1 cellular context compared by ENCODE assay signal in genomic region chr1:2412773-2413494, GRCh38.
A peak's percentile ranks its signal among the peaks of the same experiment; 100 is the strongest.
TF ChIP-seq lines count a peak whose summit lies in the region.

No MANE protein-coding gene starts in this region.

TF ChIP-seq in HepG2, 621 proteins besides CTCF, POLR2A, EP300 and RAD21 (continued from another document and continues in another):
- no peak for TF ChIP-seq ATF6 (CRISPR knock-in tag; conservative IDR thresholded peaks at IDR 0.05)
- TF ChIP-seq ZNF441 (CRISPR knock-in tag; IDR thresholded peaks at IDR 0.05; ENCODE audit: borderline replicate concordance) = peak; percentile 76; the same call in 1 of the 2 replicates
- TF ChIP-seq SNAI1 (CRISPR knock-in tag; IDR thresholded peaks at IDR 0.05; ENCODE audit: borderline replicate concordance) = no peak
- TF ChIP-seq, protein P1, sequence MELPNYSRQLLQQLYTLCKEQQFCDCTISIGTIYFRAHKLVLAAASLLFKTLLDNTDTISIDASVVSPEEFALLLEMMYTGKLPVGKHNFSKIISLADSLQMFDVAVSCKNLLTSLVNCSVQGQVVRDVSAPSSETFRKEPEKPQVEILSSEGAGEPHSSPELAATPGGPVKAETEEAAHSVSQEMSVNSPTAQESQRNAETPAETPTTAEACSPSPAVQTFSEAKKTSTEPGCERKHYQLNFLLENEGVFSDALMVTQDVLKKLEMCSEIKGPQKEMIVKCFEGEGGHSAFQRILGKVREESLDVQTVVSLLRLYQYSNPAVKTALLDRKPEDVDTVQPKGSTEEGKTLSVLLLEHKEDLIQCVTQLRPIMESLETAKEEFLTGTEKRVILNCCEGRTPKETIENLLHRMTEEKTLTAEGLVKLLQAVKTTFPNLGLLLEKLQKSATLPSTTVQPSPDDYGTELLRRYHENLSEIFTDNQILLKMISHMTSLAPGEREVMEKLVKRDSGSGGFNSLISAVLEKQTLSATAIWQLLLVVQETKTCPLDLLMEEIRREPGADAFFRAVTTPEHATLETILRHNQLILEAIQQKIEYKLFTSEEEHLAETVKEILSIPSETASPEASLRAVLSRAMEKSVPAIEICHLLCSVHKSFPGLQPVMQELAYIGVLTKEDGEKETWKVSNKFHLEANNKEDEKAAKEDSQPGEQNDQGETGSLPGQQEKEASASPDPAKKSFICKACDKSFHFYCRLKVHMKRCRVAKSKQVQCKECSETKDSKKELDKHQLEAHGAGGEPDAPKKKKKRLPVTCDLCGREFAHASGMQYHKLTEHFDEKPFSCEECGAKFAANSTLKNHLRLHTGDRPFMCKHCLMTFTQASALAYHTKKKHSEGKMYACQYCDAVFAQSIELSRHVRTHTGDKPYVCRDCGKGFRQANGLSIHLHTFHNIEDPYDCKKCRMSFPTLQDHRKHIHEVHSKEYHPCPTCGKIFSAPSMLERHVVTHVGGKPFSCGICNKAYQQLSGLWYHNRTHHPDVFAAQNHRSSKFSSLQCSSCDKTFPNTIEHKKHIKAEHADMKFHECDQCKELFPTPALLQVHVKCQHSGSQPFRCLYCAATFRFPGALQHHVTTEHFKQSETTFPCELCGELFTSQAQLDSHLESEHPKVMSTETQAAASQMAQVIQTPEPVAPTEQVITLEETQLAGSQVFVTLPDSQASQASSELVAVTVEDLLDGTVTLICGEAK (IDR thresholded peaks at IDR 0.05) = no peak
- TF ChIP-seq, protein P1 (CRISPR knock-in tag; IDR thresholded peaks at IDR 0.05) = no peak
- no peak for TF ChIP-seq KDM1A (CRISPR knock-in tag; IDR thresholded peaks at IDR 0.05)
- TF ChIP-seq ZBTB10 (CRISPR knock-in tag; IDR thresholded peaks at IDR 0.05; ENCODE audit: borderline replicate concordance) = 0 out of 2 replicates have a peak, but pooled peaks have one; percentile 59
- TF ChIP-seq ATF5 (CRISPR knock-in tag; IDR thresholded peaks at IDR 0.05; ENCODE audit: low read depth) = no peak
- TF ChIP-seq ZSCAN30 (CRISPR knock-in tag; IDR thresholded peaks at IDR 0.05) = no peak
- TF ChIP-seq ZNF34 (CRISPR knock-in tag; IDR thresholded peaks at IDR 0.05; ENCODE audit: borderline replicate concordance) = no peak
- TF ChIP-seq, protein P2, sequence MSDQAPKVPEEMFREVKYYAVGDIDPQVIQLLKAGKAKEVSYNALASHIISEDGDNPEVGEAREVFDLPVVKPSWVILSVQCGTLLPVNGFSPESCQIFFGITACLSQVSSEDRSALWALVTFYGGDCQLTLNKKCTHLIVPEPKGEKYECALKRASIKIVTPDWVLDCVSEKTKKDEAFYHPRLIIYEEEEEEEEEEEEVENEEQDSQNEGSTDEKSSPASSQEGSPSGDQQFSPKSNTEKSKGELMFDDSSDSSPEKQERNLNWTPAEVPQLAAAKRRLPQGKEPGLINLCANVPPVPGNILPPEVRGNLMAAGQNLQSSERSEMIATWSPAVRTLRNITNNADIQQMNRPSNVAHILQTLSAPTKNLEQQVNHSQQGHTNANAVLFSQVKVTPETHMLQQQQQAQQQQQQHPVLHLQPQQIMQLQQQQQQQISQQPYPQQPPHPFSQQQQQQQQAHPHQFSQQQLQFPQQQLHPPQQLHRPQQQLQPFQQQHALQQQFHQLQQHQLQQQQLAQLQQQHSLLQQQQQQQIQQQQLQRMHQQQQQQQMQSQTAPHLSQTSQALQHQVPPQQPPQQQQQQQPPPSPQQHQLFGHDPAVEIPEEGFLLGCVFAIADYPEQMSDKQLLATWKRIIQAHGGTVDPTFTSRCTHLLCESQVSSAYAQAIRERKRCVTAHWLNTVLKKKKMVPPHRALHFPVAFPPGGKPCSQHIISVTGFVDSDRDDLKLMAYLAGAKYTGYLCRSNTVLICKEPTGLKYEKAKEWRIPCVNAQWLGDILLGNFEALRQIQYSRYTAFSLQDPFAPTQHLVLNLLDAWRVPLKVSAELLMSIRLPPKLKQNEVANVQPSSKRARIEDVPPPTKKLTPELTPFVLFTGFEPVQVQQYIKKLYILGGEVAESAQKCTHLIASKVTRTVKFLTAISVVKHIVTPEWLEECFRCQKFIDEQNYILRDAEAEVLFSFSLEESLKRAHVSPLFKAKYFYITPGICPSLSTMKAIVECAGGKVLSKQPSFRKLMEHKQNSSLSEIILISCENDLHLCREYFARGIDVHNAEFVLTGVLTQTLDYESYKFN (CRISPR knock-in tag; conservative IDR thresholded peaks at IDR 0.05) = peak; percentile 61; the same call in 1 of the 2 replicates
- peak; percentile 75; the same call in 1 of the 2 replicates for TF ChIP-seq ZFP41 (CRISPR knock-in tag; IDR thresholded peaks at IDR 0.05; ENCODE audit: borderline replicate concordance)
- peak; percentile 31 for TF ChIP-seq IRX3 (CRISPR knock-in tag; IDR thresholded peaks at IDR 0.05; ENCODE audit: borderline replicate concordance, low read depth)
- peak; percentile 75 for TF ChIP-seq ZSCAN25 (CRISPR knock-in tag; IDR thresholded peaks at IDR 0.05)
- no peak for TF ChIP-seq POGZ (CRISPR knock-in tag; IDR thresholded peaks at IDR 0.05)
- TF ChIP-seq ARHGAP35 (CRISPR knock-in tag; IDR thresholded peaks at IDR 0.05; ENCODE audit: borderline replicate concordance) = peak; percentile 26; the same call in 1 of the 2 replicates
- TF ChIP-seq ZNF296 (CRISPR knock-in tag; conservative IDR thresholded peaks at IDR 0.05) = peak; percentile 69
- peak; percentile 91 for TF ChIP-seq ZNF749 (CRISPR knock-in tag; IDR thresholded peaks at IDR 0.05; ENCODE audit: borderline replicate concordance)
- TF ChIP-seq, protein P3, sequence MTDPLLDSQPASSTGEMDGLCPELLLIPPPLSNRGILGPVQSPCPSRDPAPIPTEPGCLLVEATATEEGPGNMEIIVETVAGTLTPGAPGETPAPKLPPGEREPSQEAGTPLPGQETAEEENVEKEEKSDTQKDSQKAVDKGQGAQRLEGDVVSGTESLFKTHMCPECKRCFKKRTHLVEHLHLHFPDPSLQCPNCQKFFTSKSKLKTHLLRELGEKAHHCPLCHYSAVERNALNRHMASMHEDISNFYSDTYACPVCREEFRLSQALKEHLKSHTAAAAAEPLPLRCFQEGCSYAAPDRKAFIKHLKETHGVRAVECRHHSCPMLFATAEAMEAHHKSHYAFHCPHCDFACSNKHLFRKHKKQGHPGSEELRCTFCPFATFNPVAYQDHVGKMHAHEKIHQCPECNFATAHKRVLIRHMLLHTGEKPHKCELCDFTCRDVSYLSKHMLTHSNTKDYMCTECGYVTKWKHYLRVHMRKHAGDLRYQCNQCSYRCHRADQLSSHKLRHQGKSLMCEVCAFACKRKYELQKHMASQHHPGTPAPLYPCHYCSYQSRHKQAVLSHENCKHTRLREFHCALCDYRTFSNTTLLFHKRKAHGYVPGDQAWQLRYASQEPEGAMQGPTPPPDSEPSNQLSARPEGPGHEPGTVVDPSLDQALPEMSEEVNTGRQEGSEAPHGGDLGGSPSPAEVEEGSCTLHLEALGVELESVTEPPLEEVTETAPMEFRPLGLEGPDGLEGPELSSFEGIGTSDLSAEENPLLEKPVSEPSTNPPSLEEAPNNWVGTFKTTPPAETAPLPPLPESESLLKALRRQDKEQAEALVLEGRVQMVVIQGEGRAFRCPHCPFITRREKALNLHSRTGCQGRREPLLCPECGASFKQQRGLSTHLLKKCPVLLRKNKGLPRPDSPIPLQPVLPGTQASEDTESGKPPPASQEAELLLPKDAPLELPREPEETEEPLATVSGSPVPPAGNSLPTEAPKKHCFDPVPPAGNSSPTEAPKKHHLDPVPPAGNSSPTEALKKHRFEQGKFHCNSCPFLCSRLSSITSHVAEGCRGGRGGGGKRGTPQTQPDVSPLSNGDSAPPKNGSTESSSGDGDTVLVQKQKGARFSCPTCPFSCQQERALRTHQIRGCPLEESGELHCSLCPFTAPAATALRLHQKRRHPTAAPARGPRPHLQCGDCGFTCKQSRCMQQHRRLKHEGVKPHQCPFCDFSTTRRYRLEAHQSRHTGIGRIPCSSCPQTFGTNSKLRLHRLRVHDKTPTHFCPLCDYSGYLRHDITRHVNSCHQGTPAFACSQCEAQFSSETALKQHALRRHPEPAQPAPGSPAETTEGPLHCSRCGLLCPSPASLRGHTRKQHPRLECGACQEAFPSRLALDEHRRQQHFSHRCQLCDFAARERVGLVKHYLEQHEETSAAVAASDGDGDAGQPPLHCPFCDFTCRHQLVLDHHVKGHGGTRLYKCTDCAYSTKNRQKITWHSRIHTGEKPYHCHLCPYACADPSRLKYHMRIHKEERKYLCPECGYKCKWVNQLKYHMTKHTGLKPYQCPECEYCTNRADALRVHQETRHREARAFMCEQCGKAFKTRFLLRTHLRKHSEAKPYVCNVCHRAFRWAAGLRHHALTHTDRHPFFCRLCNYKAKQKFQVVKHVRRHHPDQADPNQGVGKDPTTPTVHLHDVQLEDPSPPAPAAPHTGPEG (CRISPR knock-in tag; IDR thresholded peaks at IDR 0.05) = peak; percentile 39; the same call in 1 of the 2 replicates
- TF ChIP-seq ZNF207 (IDR thresholded peaks at IDR 0.05; ENCODE audit: borderline replicate concordance) = no peak
- TF ChIP-seq ZNF451 (CRISPR knock-in tag; IDR thresholded peaks at IDR 0.05) = peak; percentile 36; the same call in 1 of the 2 replicates
- peak; percentile 36; the same call in 1 of the 2 replicates for TF ChIP-seq ZNF468 (CRISPR knock-in tag; IDR thresholded peaks at IDR 0.05)
- TF ChIP-seq FIP1L1 (IDR thresholded peaks at IDR 0.05; ENCODE audit: borderline replicate concordance, insufficient read depth, low read depth, low read length) = no peak
- TF ChIP-seq ZNF598 (CRISPR knock-in tag; IDR thresholded peaks at IDR 0.05; ENCODE audit: borderline replicate concordance) = 0 out of 2 replicates have a peak, but pooled peaks have one; percentile 15
